Comparison of ENCODE assay signal across 8 cellular contexts in the genomic region with DNA sequence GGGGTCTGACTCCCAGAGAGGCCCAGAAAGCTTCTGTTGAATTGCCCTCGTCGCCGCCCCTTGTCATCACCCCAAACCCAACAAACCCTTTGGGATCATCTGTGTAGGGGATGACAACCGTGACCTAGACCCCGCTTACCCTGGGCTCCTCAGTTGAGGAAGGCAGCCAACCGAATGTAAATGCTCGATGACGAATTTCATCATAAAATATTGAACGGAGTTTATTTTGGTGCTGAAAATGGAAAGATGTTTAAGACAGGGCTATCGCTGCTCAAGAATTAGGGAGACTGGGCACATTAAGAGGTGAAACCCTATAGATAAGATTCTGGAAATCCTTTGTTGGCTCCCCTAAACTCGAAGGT. TPM values are rescaled to one million over a fixed set of nuclear protein-coding genes. Genes with fewer than 3 reads are reported as not detected.
DNase-seq lines count a peak whose midpoint lies in the region; ATAC-seq and TF ChIP-seq lines count a peak whose summit lies in the region.

No MANE protein-coding gene starts in this region.

- H3K4me1 Mint-ChIP-seq in T-cell (peaks cover 38 to 53% (median 43%) of the 10 kb centered on the region in 3 donors), glutamatergic neuron (ENCODE audit: low read depth, unreplicated experiment) (peaks cover 6% of the 10 kb centered on the region)

- ATAC-seq in GM18502 (IDR thresholded peaks at IDR 0.05; ENCODE audit: poor library complexity, unreplicated experiment) (peak; percentile 15), HG02588 (IDR thresholded peaks at IDR 0.05; ENCODE audit: unreplicated experiment) (peak; percentile 10), T-cell (replicated peaks in 1 of 4) (peak; percentile 2 to 15 (median 8))

- peak overlapping the region; percentile 94 for H3K4me3 ChIP-seq in skeletal muscle cell (ENCODE audit: low read depth, low read length)

- H3K4me3 Mint-ChIP-seq in T-cell (peak overlapping the region; percentile 94 to 96 (median 94)), glutamatergic neuron (ENCODE audit: unreplicated experiment) (peak overlapping the region; percentile 96)

- DNase-seq in T-cell = no peak
- no peak for DNase-seq in glutamatergic neuron
- DNase-seq in skeletal muscle cell (ENCODE audit: low read depth) = no peak
- no peak for DNase-seq in pons (ENCODE audit: low spot score)
- DNase-seq in cerebellum (ENCODE audit: low spot score) = no peak
- DNase-seq in NCI-H345 (lab: John Stamatoyannopoulos, UW) = no peak

- H3K9me3 Mint-ChIP-seq in T-cell (no peaks in the 10 kb centered on the region), glutamatergic neuron (ENCODE audit: unreplicated experiment) (peaks cover 7% of the 10 kb centered on the region)

- H3K36me3 Mint-ChIP-seq in T-cell (peaks cover 8% of the 10 kb centered on the region), glutamatergic neuron (ENCODE audit: unreplicated experiment) (no peaks in the 10 kb centered on the region)

- TF ChIP-seq CTCF in glutamatergic neuron (IDR thresholded peaks at IDR 0.05; ENCODE audit: partially characterized antibody, unreplicated experiment) = no peak

- H3K27ac Mint-ChIP-seq in T-cell (peak overlapping the region; percentile 95 to 96), glutamatergic neuron (ENCODE audit: unreplicated experiment) (peak overlapping the region; percentile 93)

- POLR2A ChIA-PET in T-cell (lab: Charles Lee) = interaction anchor here in 1 of 2 donors (2.2 kb wide), 1 partner anchor 44 kb away, joined by 8 read pairs; the partner anchor contains the start of gene PSMA3

- H3K27me3 Mint-ChIP-seq in T-cell (no peaks in the 10 kb centered on the region), glutamatergic neuron (ENCODE audit: unreplicated experiment) (peaks cover 3% of the 10 kb centered on the region)

- CTCF ChIA-PET in T-cell (lab: Charles Lee) = interaction anchor here in 1 of 2 donors (0.8 to 1.5 kb wide), 3 partner anchors 39 to 227 kb away, joined by 3 to 4 read pairs (median 3); partner anchors contain the start of genes KIAA0586 and TIMM9

RNA-seq across cellular contexts. Expression of gene ACTR10, which starts 0.5 kb away (rescaled TPM):
- total RNA-seq in T-cell = 10 to 100 TPM; 36.7 to 49.7 (median 42.3) TPM
- 120 TPM for total RNA-seq in glutamatergic neuron (ENCODE audit: unreplicated experiment)
- total RNA-seq in cerebellum = 66.4 TPM

RNA-seq across cellular contexts. Expression of gene PSMA3, which starts 44.2 kb away (rescaled TPM):
- 100 to 1,000 TPM in 2 of 5 donors, 10 to 100 TPM in 3; 75.5 to 139 (median 99.7) TPM for total RNA-seq in T-cell
- 116 TPM for total RNA-seq in glutamatergic neuron (ENCODE audit: unreplicated experiment)
- total RNA-seq in cerebellum = 48.9 TPM

RNA-seq across cellular contexts. Expression of gene ARMH4, which starts 48.4 kb away (rescaled TPM):
- not detected for total RNA-seq in T-cell
- 57.1 TPM for total RNA-seq in glutamatergic neuron (ENCODE audit: unreplicated experiment)
- 47.2 TPM for total RNA-seq in cerebellum

Comparison
In these comparisons a context has a peak if more than half of its experiments do, and no peak if none do; other contexts are left out.
1. RNA of gene ARMH4, which starts 48.4 kb away (total RNA-seq): 57.1 TPM in glutamatergic neuron (single experiment) and 47.2 TPM in cerebellum (single experiment); not detected in T-cell; every median in the first group is over 10 times any median in the second.
2. Peak in every context shown above with its lines, with median percentiles within 50 percentile points of each other: ATAC-seq.